In genomic region chr20:24677626-24678328, GRCh38 we compare ENCODE assay signal across 17 cellular contexts.
"Had no signal": no experiment of that assay in that cellular context is flagged by ENCODE, and none has a peak within 500 bp of the region (broad histone marks: within the 10 kb centered on the region; RNA-seq: fewer than 3 reads in every experiment).

No MANE protein-coding gene starts in this region.

- H3K36me3 Mint-ChIP-seq: naive thymus-derived CD4-positive, alpha-beta T cell had no signal

- H3K4me1 Mint-ChIP-seq: activated CD4-positive, alpha-beta memory T cell treated with anti-CD3 and anti-CD28 coated beads, Interleukin-2, amount 10 ng/mL, durations not matched to agents 7 days and 5 days; activated CD4-positive, alpha-beta T cell treated with anti-CD3 and anti-CD28 coated beads for 36 hours; naive thymus-derived CD4-positive, alpha-beta T cell had no signal

- H3K9me3 Mint-ChIP-seq: activated CD4-positive, alpha-beta memory T cell treated with anti-CD3 and anti-CD28 coated beads, Interleukin-2, amount 10 ng/mL, durations not matched to agents 7 days and 5 days; effector memory CD8-positive, alpha-beta T cell; naive thymus-derived CD4-positive, alpha-beta T cell had no signal

- H3K36me3 ChIP-seq: pancreas, transverse colon had no signal

- DNase-seq: activated CD4-positive, alpha-beta memory T cell treated with anti-CD3 and anti-CD28 coated beads, Interleukin-2, amount 10 ng/mL, durations not matched to agents 7 days and 5 days; activated CD4-positive, alpha-beta T cell treated with anti-CD3 and anti-CD28 coated beads for 36 hours; activated gamma-delta T cell treated with Interleukin-2 at 50 U/mL for 16 hours; activated T-cell treated with anti-CD3 and anti-CD28 coated beads, Interleukin-2, amount 50 U/mL, for 48 hours; dermis blood vessel endothelial cell; effector memory CD8-positive, alpha-beta T cell; mucosa of descending colon; naive thymus-derived CD4-positive, alpha-beta T cell; pancreas; stimulated activated CD4-positive, alpha-beta T cell treated with anti-CD3 and anti-CD28 coated beads, Interleukin-15, amount 100 ng/mL, for 24 hours; stimulated activated CD4-positive, alpha-beta T cell treated with anti-CD3 and anti-CD28 coated beads, Interleukin-4, amount 100 ng/mL, for 24 hours; stimulated activated naive CD4-positive, alpha-beta T cell treated with Interleukin-2 at 50 U/mL for 16 hours; transverse colon had no signal

- H3K27me3 ChIP-seq: pancreas, transverse colon had no signal

- FAIRE-seq: frontal cortex, pancreas had no signal

- H3K4me1 ChIP-seq: pancreas, transverse colon had no signal

- H3K4me3 ChIP-seq: lung, mucosa of descending colon, pancreas, transverse colon had no signal

- H3K27ac Mint-ChIP-seq: activated CD4-positive, alpha-beta memory T cell treated with anti-CD3 and anti-CD28 coated beads, Interleukin-2, amount 10 ng/mL, durations not matched to agents 7 days and 5 days; activated CD4-positive, alpha-beta T cell treated with anti-CD3 and anti-CD28 coated beads for 36 hours; effector memory CD8-positive, alpha-beta T cell had no signal

- H3K27ac ChIP-seq: epithelial cell of prostate, pancreas, transverse colon had no signal

- H3K9me3 ChIP-seq: mucosa of descending colon, pancreas, transverse colon had no signal

- H3K4me3 Mint-ChIP-seq: activated CD4-positive, alpha-beta memory T cell treated with anti-CD3 and anti-CD28 coated beads, Interleukin-2, amount 10 ng/mL, durations not matched to agents 7 days and 5 days; activated CD4-positive, alpha-beta T cell treated with anti-CD3 and anti-CD28 coated beads for 36 hours; effector memory CD8-positive, alpha-beta T cell; naive thymus-derived CD4-positive, alpha-beta T cell had no signal

- H3K27me3 Mint-ChIP-seq: activated CD4-positive, alpha-beta memory T cell treated with anti-CD3 and anti-CD28 coated beads, Interleukin-2, amount 10 ng/mL, durations not matched to agents 7 days and 5 days; activated CD4-positive, alpha-beta T cell treated with anti-CD3 and anti-CD28 coated beads for 36 hours had no signal

- ATAC-seq: activated CD4-positive, alpha-beta T cell treated with anti-CD3 and anti-CD28 coated beads for 36 hours; effector memory CD8-positive, alpha-beta T cell; mucosa of descending colon; naive thymus-derived CD4-positive, alpha-beta T cell; SK-N-SH treated with all-trans-retinoic acid at 6 μM for 48 hours had no signal
